Comparison of ENCODE assay signal across 10 cellular contexts in genomic region chr5:32600057-32600622, GRCh38. TPM values are rescaled to one million over a fixed set of nuclear protein-coding genes. Genes with fewer than 3 reads are reported as not detected.
A peak's percentile ranks its signal among the peaks of the same experiment; 100 is the strongest.
DNase-seq lines count a peak whose midpoint lies in the region; ATAC-seq, FAIRE-seq and TF ChIP-seq lines count a peak whose summit lies in the region.
"Had no signal": no experiment of that assay in that cellular context is flagged by ENCODE, and none has a peak within 500 bp of the region (broad histone marks: within the 10 kb centered on the region; RNA-seq: fewer than 3 reads in every experiment).

No MANE protein-coding gene starts in this region.

- H3K4me3 Mint-ChIP-seq in HFFc6, result peak overlapping the region; percentile 36
- H3K4me3 Mint-ChIP-seq in astrocyte (ENCODE audit: unreplicated experiment), result no peak overlapping the region

- peaks cover 43% of the 10 kb centered on the region for H4K20me1 ChIP-seq in astrocyte (ENCODE audit: insufficient read depth, low read length)

- H3K9me3 Mint-ChIP-seq in HFFc6 (no peaks in the 10 kb centered on the region), astrocyte (ENCODE audit: unreplicated experiment) (no peaks in the 10 kb centered on the region)

- H3K4me2 ChIP-seq in astrocyte (ENCODE audit: low read length), result peak overlapping the region; percentile 45

- H3K36me3 Mint-ChIP-seq in HFFc6 (ENCODE audit: low read depth) (peaks cover 54% of the 10 kb centered on the region), astrocyte (ENCODE audit: low read depth, unreplicated experiment) (peaks cover 16% of the 10 kb centered on the region)

- H3K27ac Mint-ChIP-seq in HFFc6 (peak overlapping the region; percentile 58), astrocyte (ENCODE audit: unreplicated experiment) (peak overlapping the region; percentile 58)

- DNase-seq in HFFc6 (peak; percentile 79), astrocyte (ENCODE audit: low read depth) (peak; percentile 89), heart right ventricle (peak in 1 of 2 donors; percentile 11), thoracic aorta (ENCODE audit: low spot score) (no peak), body of pancreas (no peak)
- no peak for DNase-seq in activated CD4-positive, CD25-positive, alpha-beta regulatory T cell treated with anti-CD3 and anti-CD28 coated beads, Interleukin-2, amount 50 U/mL, for 72 hours
- DNase-seq: activated CD4-positive, alpha-beta T cell treated with anti-CD3 and anti-CD28 coated beads for 48 hours; NCI-H1417 treated with DMSO at 0.1 percent for 48 hours; pancreas had no signal

- no peak overlapping the region for H2AFZ ChIP-seq in astrocyte (ENCODE audit: low read depth, low read length)

- H3K27me3 Mint-ChIP-seq in HFFc6 (ENCODE audit: insufficient read depth) (no peaks in the 10 kb centered on the region), astrocyte (ENCODE audit: low read depth, unreplicated experiment) (no peaks in the 10 kb centered on the region)

- H3K36me3 ChIP-seq in astrocyte (ENCODE audit: insufficient read depth, low read length) (peaks cover 40% of the 10 kb centered on the region), heart right ventricle (peaks cover 0 to 100% (median 43%) of the 10 kb centered on the region in 9 donors), thoracic aorta (peaks cover 4% of the 10 kb centered on the region), body of pancreas (replicated peaks in 1 of 2; ENCODE audit: insufficient read depth in 1 of 2, low read depth in 2 of 2) (peaks cover 5 to 11% of the 10 kb centered on the region in 2 donors)

- intact Hi-C loops in heart right ventricle (cut with DNase I), result no loop called here
- intact Hi-C loops in body of pancreas (cut with DNase I), result no loop called here

- 36 to 41% methylated on average over 4 of the region's 4 CpGs for WGBS in heart right ventricle, 2 donors
- 74 to 79% methylated on average over 4 of the region's 4 CpGs for WGBS in body of pancreas, 2 donors

- H3K4me1 Mint-ChIP-seq in HFFc6 (ENCODE audit: low read depth), result peaks cover 71% of the 10 kb centered on the region
- H3K4me1 Mint-ChIP-seq in astrocyte (ENCODE audit: low read depth, unreplicated experiment), result peaks cover 30% of the 10 kb centered on the region

- peaks cover 53% of the 10 kb centered on the region for H3K79me2 ChIP-seq in astrocyte (ENCODE audit: insufficient read depth, low read length)

- H3K27ac ChIP-seq in astrocyte (ENCODE audit: low read depth, low read length) (peak overlapping the region; percentile 28), heart right ventricle (peak overlapping the region in 6 of 10 donors; percentile 13 to 56 (median 36)), thoracic aorta (peak overlapping the region; percentile 44 to 58), body of pancreas (no peak overlapping the region)
- H3K27ac ChIP-seq: pancreas had no signal

- H3K4me3 ChIP-seq in astrocyte (ENCODE audit: insufficient read depth, low read depth, low read length) (no peak overlapping the region), heart right ventricle (no peak overlapping the region), thoracic aorta (peak overlapping the region; percentile 22), body of pancreas (no peak overlapping the region)
- H3K4me3 ChIP-seq: pancreas had no signal

- H3K27me3 ChIP-seq in astrocyte (ENCODE audit: insufficient read depth, low read length), result no peaks in the 10 kb centered on the region
- no peaks in the 10 kb centered on the region for H3K27me3 ChIP-seq in heart right ventricle
- no peaks in the 10 kb centered on the region for H3K27me3 ChIP-seq in thoracic aorta (replicated peaks; ENCODE audit: insufficient read depth)
- H3K27me3 ChIP-seq in body of pancreas, result no peaks in the 10 kb centered on the region
- H3K27me3 ChIP-seq: pancreas had no signal

- no peak for TF ChIP-seq POLR2A in body of pancreas (IDR thresholded peaks at IDR 0.05)

- no peak for TF ChIP-seq CTCF in HFFc6 (IDR thresholded peaks at IDR 0.05)
- no peak for TF ChIP-seq CTCF in astrocyte (IDR thresholded peaks at IDR 0.05; ENCODE audit: insufficient read depth, low read depth, low read length)
- TF ChIP-seq CTCF in heart right ventricle (IDR thresholded peaks at IDR 0.05), result no peak
- no peak for TF ChIP-seq CTCF in thoracic aorta (IDR thresholded peaks at IDR 0.05)
- TF ChIP-seq CTCF in body of pancreas (IDR thresholded peaks at IDR 0.05), result no peak

- peak; percentile 90 for FAIRE-seq in astrocyte (lab: Jason Lieb, UNC)
- FAIRE-seq: pancreas had no signal

- H3K4me1 ChIP-seq in astrocyte (ENCODE audit: insufficient read depth, low read length) (peaks cover 11% of the 10 kb centered on the region), heart right ventricle (peaks cover 0 to 70% (median 54%) of the 10 kb centered on the region in 9 donors), thoracic aorta (ENCODE audit: control insufficient read depth in 1 of 2, low read depth in 2 of 2) (peaks cover 47 to 67% of the 10 kb centered on the region in 2 donors), body of pancreas (no peaks in the 10 kb centered on the region)
- H3K4me1 ChIP-seq: pancreas had no signal

- no peaks in the 10 kb centered on the region for H3K9me3 ChIP-seq in astrocyte (ENCODE audit: insufficient read depth, low read depth, low read length)
- no peaks in the 10 kb centered on the region for H3K9me3 ChIP-seq in heart right ventricle
- H3K9me3 ChIP-seq in thoracic aorta, result no peaks in the 10 kb centered on the region
- no peaks in the 10 kb centered on the region for H3K9me3 ChIP-seq in body of pancreas
- H3K9me3 ChIP-seq: pancreas had no signal

- ATAC-seq in heart right ventricle (peak; percentile 66 to 86 (median 78)), thoracic aorta (ENCODE audit: insufficient number of reproducible peaks, low FRiP score, low read depth) (peak; percentile 86), HG03045 (IDR thresholded peaks at IDR 0.05; ENCODE audit: unreplicated experiment) (no peak), body of pancreas (no peak)

- H3K9ac ChIP-seq in astrocyte (ENCODE audit: low read length), result no peak overlapping the region

RNA-seq across cellular contexts. Expression of gene SUB1, which starts 14.8 kb away (rescaled TPM):
- 100 to 1,000 TPM; 288 to 354 (median 319) TPM for total RNA-seq in HFFc6 (2021; fragmentation: NEBNext Ultra II Directional; extraction: Animal tissue kit (Norgen Biotek cat#: 25700))
- total RNA-seq in astrocyte (219 and 235 TPM in 2 replicates), heart right ventricle (100 to 1,000 TPM; 169 to 224 (median 188) TPM), thoracic aorta (100 to 1,000 TPM in 1 of 2 donors, 10 to 100 TPM in 1; 91.1 to 130 TPM), body of pancreas (100 to 1,000 TPM in 1 of 2 donors, 10 to 100 TPM in 1; 30.1 to 168 TPM)
- polyA plus RNA-seq in heart right ventricle, result 100 to 1,000 TPM in 1 of 2 donors, 10 to 100 TPM in 1; 86.8 to 141 TPM

Comparison
In these comparisons a context has a peak if more than half of its experiments do, and no peak if none do; other contexts are left out.
1. DNase-seq: peak in HFFc6 (single experiment) and astrocyte (single experiment); none in thoracic aorta (single experiment), activated CD4-positive, CD25-positive, alpha-beta regulatory T cell treated with anti-CD3 and anti-CD28 coated beads, Interleukin-2, amount 50 U/mL, for 72 hours (single experiment) and body of pancreas (0 of 4).
2. H3K27ac ChIP-seq: peak in astrocyte (single experiment), heart right ventricle (6 of 10) and thoracic aorta (2 of 2); none in body of pancreas (0 of 4).
3. ATAC-seq: peak in heart right ventricle (8 of 8) and thoracic aorta (single experiment); none in HG03045 (single experiment) and body of pancreas (single experiment).